15 cellular contexts compared by ENCODE assay signal in genomic region chr6:131101911-131102680, GRCh38. TPM values are rescaled to one million over a fixed set of nuclear protein-coding genes. Genes with fewer than 3 reads are reported as not detected.
DNase-seq lines count a peak whose midpoint lies in the region; ATAC-seq and TF ChIP-seq lines count a peak whose summit lies in the region.
"Had no signal": no experiment of that assay in that cellular context is flagged by ENCODE, and none has a peak within 500 bp of the region (broad histone marks: within the 10 kb centered on the region; RNA-seq: fewer than 3 reads in every experiment).

No MANE protein-coding gene starts in this region.

- no peak for TF ChIP-seq POLR2A in HCT116 (IDR thresholded peaks at IDR 0.05; ENCODE audit: borderline replicate concordance, extremely low read depth, insufficient read depth, insufficient read length)

- intact Hi-C loops in HCT116 (cut with micrococcal nuclease) = no loop called here

- no peak for TF ChIP-seq RAD21 in HCT116 (IDR thresholded peaks at IDR 0.05; ENCODE audit: low read depth)

- no peak overlapping the region for H4K8ac ChIP-seq in mesendoderm (ENCODE audit: low read depth, low read length)

- H3K9me3 ChIP-seq in HCT116 (ENCODE audit: control insufficient read depth in 1 of 2, insufficient read depth in 1 of 2, low read depth in 1 of 2, low read length in 2 of 2) (no peaks in the 10 kb centered on the region), skeletal muscle satellite cell (replicated peaks; ENCODE audit: low read length) (no peaks in the 10 kb centered on the region)

- WGBS in mesendoderm (ENCODE audit: extremely low coverage, insufficient coverage, low lambda C conversion rate) = 100% methylated on average over 2 of the region's 5 CpGs

- H3K36me3 ChIP-seq in HCT116 (ENCODE audit: control insufficient read depth in 1 of 2, insufficient read depth in 2 of 2, low read length in 2 of 2) (no peaks in the 10 kb centered on the region), skeletal muscle satellite cell (ENCODE audit: insufficient read depth, low read length) (no peaks in the 10 kb centered on the region), mesendoderm (ENCODE audit: control insufficient read depth, insufficient read depth, low read length) (no peaks in the 10 kb centered on the region)

- no peak overlapping the region for H4K5ac ChIP-seq in mesendoderm (ENCODE audit: low read length)

- CTCF ChIA-PET in HCT116 (lab: Charles Lee) = no interaction called here

- no peak overlapping the region for H2BK120ac ChIP-seq in mesendoderm (ENCODE audit: low read depth, low read length)

- POLR2A ChIA-PET in HCT116 (lab: Charles Lee) = no interaction called here

- no peak overlapping the region for H3K4ac ChIP-seq in mesendoderm (ENCODE audit: low read depth, low read length)

- no peaks in the 10 kb centered on the region for H4K20me1 ChIP-seq in HCT116 (ENCODE audit: insufficient read depth)

- no peaks in the 10 kb centered on the region for H3K9me2 ChIP-seq in HCT116 (ENCODE audit: insufficient read depth)

- H3K56ac ChIP-seq in mesendoderm (ENCODE audit: low read length) = no peak overlapping the region

- H2AFZ ChIP-seq in HCT116 (ENCODE audit: low read depth, low read length, poor library complexity, severe bottlenecking) = no peak overlapping the region

- H3K4me1 ChIP-seq in HCT116 (ENCODE audit: control insufficient read depth in 1 of 2, insufficient read depth in 2 of 2, low read length in 2 of 2) (peaks cover 0 to 11% of the 10 kb centered on the region in 2 experiments; a peak in 2 of 4 replicates), foreskin keratinocyte (peaks cover 10% of the 10 kb centered on the region), skeletal muscle satellite cell (ENCODE audit: control insufficient read depth, insufficient read depth, low read length) (peaks cover 12% of the 10 kb centered on the region), mesendoderm (ENCODE audit: control insufficient read depth, low read depth, low read length) (no peaks in the 10 kb centered on the region)

- H3K4me3 ChIP-seq in HCT116 (replicated peaks in 1 of 2; ENCODE audit: low read depth in 1 of 2, low read length in 2 of 2) (no peak overlapping the region), skeletal muscle satellite cell (ENCODE audit: low read length) (no peak overlapping the region), mesendoderm (ENCODE audit: low read length) (no peak overlapping the region)

- H3K27ac ChIP-seq in HCT116 (ENCODE audit: low read depth, low read length) = no peak overlapping the region
- no peak overlapping the region for H3K27ac ChIP-seq in foreskin keratinocyte
- no peak overlapping the region for H3K27ac ChIP-seq in mesendoderm (ENCODE audit: low read depth, low read length)
- H3K27ac ChIP-seq: C4-2B had no signal

- H2BK5ac ChIP-seq in mesendoderm (ENCODE audit: low read length) = no peak overlapping the region

- RAD21 ChIA-PET in HCT116 (lab: Charles Lee; ENCODE audit: low non-redundant PET in 1 of 2, low total read pairs in 2 of 2, uncharacterized antibody in 2 of 2, unreplicated experiment in 2 of 2) = no interaction called here

- no peak overlapping the region for H3K18ac ChIP-seq in mesendoderm (ENCODE audit: low read length)

- H3K4me2 ChIP-seq in HCT116 (ENCODE audit: low read length) (peak overlapping the region; percentile 54), skeletal muscle satellite cell (ENCODE audit: low read length) (peak overlapping the region; percentile 60), mesendoderm (ENCODE audit: low read length) (no peak overlapping the region)

- H3K9ac ChIP-seq in HCT116 (ENCODE audit: low read length) = no peak overlapping the region
- H3K9ac ChIP-seq in skeletal muscle satellite cell (ENCODE audit: low read depth, low read length) = no peak overlapping the region
- no peak overlapping the region for H3K9ac ChIP-seq in mesendoderm (ENCODE audit: low read length)

- H3K27me3 ChIP-seq in HCT116 (ENCODE audit: insufficient read depth, low read length) (no peaks in the 10 kb centered on the region), foreskin keratinocyte (no peaks in the 10 kb centered on the region), skeletal muscle satellite cell (ENCODE audit: control insufficient read depth, insufficient read depth, low read length) (no peaks in the 10 kb centered on the region), mesendoderm (ENCODE audit: insufficient read depth, low read length, poor library complexity) (no peaks in the 10 kb centered on the region)

- no peak overlapping the region for H2AK5ac ChIP-seq in mesendoderm (ENCODE audit: low read length)

- H3K79me1 ChIP-seq in mesendoderm (ENCODE audit: low read length) = no peaks in the 10 kb centered on the region

- ATAC-seq in HCT116 = no peak; the same call in 1 of the 2 replicates
- peak; percentile 91 for ATAC-seq in foreskin keratinocyte
- no peak for ATAC-seq in HG03196 (IDR thresholded peaks at IDR 0.05; ENCODE audit: unreplicated experiment)
- ATAC-seq: stimulated activated naive CD8-positive, alpha-beta T cell treated with anti-CD3 and anti-CD28 coated beads, Interleukin-15, Interleukin-2, amounts not matched to agents 100 U/mL and 50 U/mL, for 24 hours had no signal

- no peak overlapping the region for H2BK15ac ChIP-seq in mesendoderm (replicated peaks; ENCODE audit: low read depth)

- H3K23ac ChIP-seq in mesendoderm (ENCODE audit: low read length) = no peak overlapping the region

- DNase-seq in HCT116 (ENCODE audit: low read depth, low spot score) (no peak), RPMI7951 (ENCODE audit: low read depth) (peak; percentile 28), foreskin keratinocyte (peak in 1 of 2 donors; percentile 72), NCI-H1092 treated with DMSO at 0.1 percent for 48 hours (lab: John Stamatoyannopoulos, UW) (no peak), amygdala (lab: John Stamatoyannopoulos, UW) (no peak), mesendoderm (no peak)
- DNase-seq: activated CD4-positive, alpha-beta T cell treated with anti-CD3 and anti-CD28 coated beads, Interleukin-2, amount 10 ng/mL, durations not matched to agents 24 days and 14 days; activated naive CD4-positive, alpha-beta T cell treated with Interleukin-2 at 50 U/mL for 16 hours; DMS79; NCI-H524 treated with DMSO at 0.1 percent for 48 hours; retina; stimulated activated naive CD8-positive, alpha-beta T cell treated with anti-CD3 and anti-CD28 coated beads, Interleukin-15, Interleukin-2, amounts not matched to agents 100 U/mL and 50 U/mL, for 24 hours had no signal

- TF ChIP-seq CTCF in HCT116 (IDR thresholded peaks at IDR 0.05 in 2 of 3, conservative IDR thresholded peaks at IDR 0.05 in 1 of 3; ENCODE audit: borderline replicate concordance in 1 of 3, insufficient read depth in 1 of 3, low read depth in 2 of 3, low read length in 2 of 3) (no peak), foreskin keratinocyte (conservative IDR thresholded peaks at IDR 0.05) (no peak)

- H3K79me2 ChIP-seq in HCT116 (ENCODE audit: insufficient read depth, low read length) = no peaks in the 10 kb centered on the region
- no peaks in the 10 kb centered on the region for H3K79me2 ChIP-seq in mesendoderm (ENCODE audit: control insufficient read depth, insufficient read depth, low read length)

- no TSS peak for BruUV-seq in HCT116 (replicated peaks; lab: Mats Ljungman, UMichigan)

TF ChIP-seq in HCT116, 20 proteins besides CTCF, POLR2A, EP300 and RAD21:
- TF ChIP-seq FOSL1 (IDR thresholded peaks at IDR 0.05; ENCODE audit: low read depth) = peak; percentile 29; the same call in 1 of the 2 replicates
- TF ChIP-seq MAX (IDR thresholded peaks at IDR 0.05) = no peak

RNA-seq across cellular contexts. Expression of gene AKAP7, which starts 33.2 kb away (rescaled TPM):
- total RNA-seq in HCT116 (2021; ENCODE audit: unreplicated experiment) = 3.1 TPM
- polyA plus RNA-seq in HCT116 (2012) = 0.45 and 1.9 TPM in 2 replicates
- 8.5 and 8.8 TPM in 2 replicates for total RNA-seq in RPMI7951 (2014; rRNA removed; shearing (Covaris generic))
- 3.4 and 3.6 TPM in 2 replicates for total RNA-seq in foreskin keratinocyte
- polyA plus RNA-seq in foreskin keratinocyte = 2.2 and 2.6 TPM in 2 replicates
- 2.5 and 3.9 TPM in 2 replicates for total RNA-seq in skeletal muscle satellite cell (2012; rRNA removed)
- 10.4 TPM for polyA plus RNA-seq in mesendoderm (2013, experiment 1 of 2)
- polyA plus RNA-seq in mesendoderm (2013, experiment 2 of 2) = 11.5 TPM

RNA-seq across cellular contexts. Expression of gene EPB41L2, which starts 39.1 kb away (rescaled TPM):
- total RNA-seq in HCT116 (2021; ENCODE audit: unreplicated experiment) (74.8 TPM), foreskin keratinocyte (35.9 and 38.7 TPM in 2 replicates)
- 26.8 and 34.6 TPM in 2 replicates for polyA plus RNA-seq in HCT116 (2012)
- total RNA-seq in RPMI7951 (2014; rRNA removed; shearing (Covaris generic)) = 24.5 and 33.2 TPM in 2 replicates
- 17.6 and 19.6 TPM in 2 replicates for polyA plus RNA-seq in foreskin keratinocyte
- 31.2 and 40.6 TPM in 2 replicates for total RNA-seq in skeletal muscle satellite cell (2012; rRNA removed)
- 87.9 TPM for polyA plus RNA-seq in mesendoderm (2013, experiment 1 of 2)
- polyA plus RNA-seq in mesendoderm (2013, experiment 2 of 2) = 87.1 TPM
